ENCODE assay signal across 33 cellular contexts in genomic region chr12:14765398-14765797, GRCh38. TPM values are rescaled to one million over a fixed set of nuclear protein-coding genes. Genes with fewer than 3 reads are reported as not detected.
"Had no signal": no experiment of that assay in that cellular context is flagged by ENCODE, and none has a peak within 500 bp of the region (broad histone marks: within the 10 kb centered on the region; RNA-seq: fewer than 3 reads in every experiment).

No MANE protein-coding gene starts in this region.

- H3K27me3 Mint-ChIP-seq: activated CD4-positive, alpha-beta T cell treated with anti-CD3 and anti-CD28 coated beads, Interleukin-2, amount 10 ng/mL, durations not matched to agents 24 days and 14 days; activated CD8-positive, alpha-beta T cell treated with anti-CD3 and anti-CD28 coated beads for 36 hours; central memory CD8-positive, alpha-beta T cell had no signal

- H3K27ac ChIP-seq: adrenal gland, brain microvascular endothelial cell, cardiac muscle cell, Peyer's patch, SJSA1 had no signal

- DNase-seq: activated CD4-positive, alpha-beta T cell treated with anti-CD3 and anti-CD28 coated beads, Interleukin-2, amount 10 ng/mL, durations not matched to agents 24 days and 14 days; activated CD4-positive, alpha-beta T cell treated with anti-CD3 and anti-CD28 coated beads, Interleukin-2, amount 50 U/mL, for 4 hours; activated CD8-positive, alpha-beta T cell treated with anti-CD3 and anti-CD28 coated beads for 36 hours; activated gamma-delta T cell treated with Interleukin-2 at 50 U/mL for 16 hours; activated naive CD4-positive, alpha-beta T cell treated with anti-CD3 and anti-CD28 coated beads for 36 hours; activated T-cell treated with anti-CD3 and anti-CD28 coated beads, Interleukin-2, amount 50 U/mL, for 1 hour; adrenal gland; brain microvascular endothelial cell; MM.1S; MV-4-11; NCI-H1092; NCI-H1436 treated with DMSO at 0.1 percent for 48 hours; NCI-H1694 treated with DMSO at 0.1 percent for 48 hours; NCI-H2029; NCI-H510A; NCI-H526; NCI-H748 treated with DMSO at 0.1 percent for 48 hours; NK-92 treated with Interleukin-12 subunit alpha and Interleukin-12 subunit beta, amount 100 ng/mL, for 24 hours; PC-3; Peyer's patch; RPMI8226; SHP77 treated with DMSO at 0.1 percent for 48 hours; SW 1271; T-helper 1 cell; T-helper 2 cell; T-helper 9 cell had no signal

- H3K9me3 ChIP-seq: adrenal gland, Peyer's patch, SJSA1 had no signal

- ATAC-seq: activated CD8-positive, alpha-beta T cell treated with anti-CD3 and anti-CD28 coated beads for 36 hours; activated naive CD4-positive, alpha-beta T cell treated with anti-CD3 and anti-CD28 coated beads, Interleukin-2, amount 50 U/mL, for 72 hours; PC-3 had no signal

- H3K36me3 ChIP-seq: adrenal gland, brain microvascular endothelial cell, cardiac muscle cell had no signal

- H3K4me3 Mint-ChIP-seq: activated CD4-positive, alpha-beta T cell treated with anti-CD3 and anti-CD28 coated beads, Interleukin-2, amount 10 ng/mL, durations not matched to agents 24 days and 14 days; activated CD8-positive, alpha-beta T cell treated with anti-CD3 and anti-CD28 coated beads for 36 hours; activated naive CD4-positive, alpha-beta T cell treated with anti-CD3 and anti-CD28 coated beads for 36 hours; activated T-helper 1 cell treated with anti-CD3 and anti-CD28 coated beads, Interleukin-12 subunit alpha, Interleukin-12 subunit beta, Interleukin-2, Interleukin-4 antibody, amounts not matched to agents 30 ng/mL and 10 ng/mL and 1 ng/mL, durations not matched to agents 14 hours and 24 hours and 36 hours; central memory CD8-positive, alpha-beta T cell had no signal

- H3K4me3 ChIP-seq: adrenal gland, cardiac muscle cell, Peyer's patch, SJSA1 had no signal

- H3K27me3 ChIP-seq: adrenal gland, brain microvascular endothelial cell, cardiac muscle cell, Peyer's patch, SJSA1 had no signal

- H3K27ac Mint-ChIP-seq: activated CD4-positive, alpha-beta T cell treated with anti-CD3 and anti-CD28 coated beads, Interleukin-2, amount 10 ng/mL, durations not matched to agents 24 days and 14 days; activated CD8-positive, alpha-beta T cell treated with anti-CD3 and anti-CD28 coated beads for 36 hours; activated naive CD4-positive, alpha-beta T cell treated with anti-CD3 and anti-CD28 coated beads for 36 hours; activated T-helper 1 cell treated with anti-CD3 and anti-CD28 coated beads, Interleukin-12 subunit alpha, Interleukin-12 subunit beta, Interleukin-2, Interleukin-4 antibody, amounts not matched to agents 30 ng/mL and 10 ng/mL and 1 ng/mL, durations not matched to agents 14 hours and 24 hours and 36 hours had no signal

RNA-seq across cellular contexts. Expression of gene SMCO3, which starts 48.6 kb away (rescaled TPM):
- total RNA-seq: activated CD4-positive, alpha-beta T cell treated with anti-CD3 and anti-CD28 coated beads, Interleukin-2, amount 10 ng/mL, durations not matched to agents 24 days and 14 days; activated CD8-positive, alpha-beta memory T cell treated with anti-CD3 and anti-CD28 coated beads for 36 hours; activated CD8-positive, alpha-beta T cell treated with anti-CD3 and anti-CD28 coated beads for 36 hours; activated naive CD4-positive, alpha-beta T cell treated with anti-CD3 and anti-CD28 coated beads for 36 hours; activated naive CD4-positive, alpha-beta T cell treated with anti-CD3 and anti-CD28 coated beads, Interleukin-2, amount 50 U/mL, for 72 hours; activated T-helper 1 cell treated with anti-CD3 and anti-CD28 coated beads, Interleukin-12 subunit alpha, Interleukin-12 subunit beta, Interleukin-2, Interleukin-4 antibody, amounts not matched to agents 30 ng/mL and 10 ng/mL and 1 ng/mL, durations not matched to agents 14 hours and 24 hours and 36 hours; cardiac muscle cell; LHCN-M2; PC-3; Peyer's patch had no signal
